ENCODE assay signal across 27 cellular contexts in genomic region chr6:44699851-44700250, GRCh38.
"Had no signal": no experiment of that assay in that cellular context is flagged by ENCODE, and none has a peak within 500 bp of the region (broad histone marks: within the 10 kb centered on the region; RNA-seq: fewer than 3 reads in every experiment).

No MANE protein-coding gene starts in this region.

- H3K27ac Mint-ChIP-seq: activated naive CD4-positive, alpha-beta T cell treated with anti-CD3 and anti-CD28 coated beads, Interleukin-2, amount 50 U/mL, for 72 hours; activated T-cell treated with anti-CD3 and anti-CD28 coated beads, Interleukin-2, amount 50 U/mL, for 72 hours; dendritic cell treated with granulocyte-macrophage colony-stimulating factor and Interleukin-4, amounts not matched to agents 40 ng/mL and 50 ng/mL, for 4 days; nephron progenitor cell; progenitor cell of endocrine pancreas; stimulated activated naive B cell treated with anti-CD40 and anti-IgM and Interleukin-4, amounts not matched to agents 10 μg/mL and 1 μg/mL and 100 μg/mL, for 72 hours had no signal

- H3K4me3 Mint-ChIP-seq: activated T-cell treated with anti-CD3 and anti-CD28 coated beads, Interleukin-2, amount 50 U/mL, for 72 hours; dendritic cell treated with granulocyte-macrophage colony-stimulating factor and Interleukin-4, amounts not matched to agents 40 ng/mL and 50 ng/mL, for 4 days; nephron progenitor cell; stimulated activated naive B cell treated with anti-CD40 and anti-IgM and Interleukin-4, amounts not matched to agents 10 μg/mL and 1 μg/mL and 100 μg/mL, for 72 hours had no signal

- ATAC-seq: activated naive CD4-positive, alpha-beta T cell treated with anti-CD3 and anti-CD28 coated beads, Interleukin-2, amount 50 U/mL, for 72 hours; activated T-cell treated with anti-CD3 and anti-CD28 coated beads, Interleukin-2, amount 50 U/mL, for 72 hours; sciatic nerve; stimulated activated naive B cell treated with anti-CD40 and anti-IgM and Interleukin-4, amounts not matched to agents 10 μg/mL and 1 μg/mL and 100 μg/mL, for 72 hours had no signal

- H3K4me1 Mint-ChIP-seq: stimulated activated naive B cell treated with anti-CD40 and anti-IgM and Interleukin-4, amounts not matched to agents 10 μg/mL and 1 μg/mL and 100 μg/mL, for 72 hours had no signal

- DNase-seq: activated CD4-positive, alpha-beta T cell treated with anti-CD3 and anti-CD28 coated beads for 4 hours; activated CD4-positive, alpha-beta T cell treated with anti-CD3 and anti-CD28 coated beads, Interleukin-2, amount 50 U/mL, for 4 hours; activated naive CD4-positive, alpha-beta T cell; activated T-cell treated with anti-CD3 and anti-CD28 coated beads for 4 hours; activated T-cell treated with anti-CD3 and anti-CD28 coated beads, Interleukin-2, amount 50 U/mL, for 72 hours; anterior cingulate cortex; brain microvascular endothelial cell; central memory CD4-positive, alpha-beta T cell; effector CD4-positive, alpha-beta T cell; esophagus squamous epithelium; left cardiac atrium; left ventricle myocardium superior; nephron progenitor cell; retina; small intestine; stimulated activated CD4-positive, alpha-beta T cell treated with anti-CD3 and anti-CD28 coated beads, Interleukin-1b, Interleukin-23, amount 100 ng/mL, for 48 hours; stimulated activated naive B cell treated with anti-CD40 and anti-IgM and Interleukin-4, amounts not matched to agents 10 μg/mL and 1 μg/mL and 100 μg/mL, for 72 hours; stomach; thyroid gland; upper lobe of left lung had no signal

- H3K9me3 Mint-ChIP-seq: dendritic cell treated with granulocyte-macrophage colony-stimulating factor and Interleukin-4, amounts not matched to agents 40 ng/mL and 50 ng/mL, for 4 days; stimulated activated naive B cell treated with anti-CD40 and anti-IgM and Interleukin-4, amounts not matched to agents 10 μg/mL and 1 μg/mL and 100 μg/mL, for 72 hours had no signal

- H3K27me3 ChIP-seq: brain microvascular endothelial cell, esophagus squamous epithelium, neutrophil, thyroid gland, upper lobe of left lung had no signal

- H3K27me3 Mint-ChIP-seq: dendritic cell treated with granulocyte-macrophage colony-stimulating factor and Interleukin-4, amounts not matched to agents 40 ng/mL and 50 ng/mL, for 4 days had no signal

- H3K9me3 ChIP-seq: esophagus squamous epithelium, neutrophil, stomach, thyroid gland, upper lobe of left lung had no signal

- H3K4me1 ChIP-seq: esophagus squamous epithelium, stomach, thyroid gland, upper lobe of left lung had no signal

- H3K4me3 ChIP-seq: esophagus squamous epithelium, stomach, thyroid gland, upper lobe of left lung had no signal

- H3K36me3 ChIP-seq: brain microvascular endothelial cell, esophagus squamous epithelium, neutrophil, stomach, thyroid gland, upper lobe of left lung had no signal

- H3K36me3 Mint-ChIP-seq: activated naive CD4-positive, alpha-beta T cell treated with anti-CD3 and anti-CD28 coated beads, Interleukin-2, amount 50 U/mL, for 72 hours; stimulated activated naive B cell treated with anti-CD40 and anti-IgM and Interleukin-4, amounts not matched to agents 10 μg/mL and 1 μg/mL and 100 μg/mL, for 72 hours had no signal

- H3K27ac ChIP-seq: brain microvascular endothelial cell, epithelial cell of prostate, esophagus squamous epithelium, neutrophil, stomach, thyroid gland, upper lobe of left lung, VCaP had no signal
